In the genomic region with DNA sequence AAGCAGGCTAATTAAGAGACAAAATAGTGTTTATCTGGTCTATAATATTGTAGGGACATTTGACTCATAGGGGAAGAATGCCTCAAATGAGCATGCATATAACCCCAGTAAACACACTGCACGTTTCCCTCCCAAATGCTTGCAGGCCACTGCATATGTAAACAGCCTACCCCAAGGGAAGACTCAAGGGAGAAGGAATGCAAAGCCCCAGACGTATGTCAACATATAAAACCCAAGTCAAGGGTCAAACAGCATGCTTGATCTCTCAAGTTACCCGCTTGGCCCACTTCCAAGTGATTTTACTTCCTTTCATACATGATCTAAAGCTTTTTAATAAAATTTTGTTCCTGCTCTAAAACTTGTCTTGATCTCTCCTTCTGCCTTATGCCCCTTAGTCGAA, we compare ENCODE assay signal across 21 cellular contexts.
A peak's percentile ranks its signal among the peaks of the same experiment; 100 is the strongest.
DNase-seq lines count a peak whose midpoint lies in the region; ATAC-seq and TF ChIP-seq lines count a peak whose summit lies in the region.
"Had no signal": no experiment of that assay in that cellular context is flagged by ENCODE, and none has a peak within 500 bp of the region (broad histone marks: within the 10 kb centered on the region; RNA-seq: fewer than 3 reads in every experiment).

No MANE protein-coding gene starts in this region.

- no peaks in the 10 kb centered on the region for H3K9me3 ChIP-seq in IMR-90 (ENCODE audit: control insufficient read depth, insufficient read depth, low read length)
- H3K9me3 ChIP-seq in neuronal stem cell (replicated peaks in 1 of 2; ENCODE audit: control insufficient read depth in 2 of 2, insufficient read depth in 1 of 2, low read depth in 1 of 2, low read length in 2 of 2), result peaks cover 1 to 4% of the 10 kb centered on the region in 2 donors
- H3K9me3 ChIP-seq: MG63, thyroid gland had no signal

- no peak for TF ChIP-seq CTCF in IMR-90 (conservative IDR thresholded peaks at IDR 0.05; ENCODE audit: low read depth, low read length)

- dilution Hi-C loops in IMR-90 (cut with HindIII; ENCODE audit: low sequenced_read_pairs, unreplicated experiment), result no loop called here

- H3K56ac ChIP-seq in IMR-90 (ENCODE audit: extremely low read depth, insufficient read depth, low read length), result no peak overlapping the region

- H3K9me1 ChIP-seq in IMR-90 (ENCODE audit: insufficient read depth, low read length), result no peaks in the 10 kb centered on the region

- H3K9ac ChIP-seq in IMR-90 (ENCODE audit: low read depth, low read length) (no peak overlapping the region), neuronal stem cell (ENCODE audit: low read depth, low read length, poor library complexity) (no peak overlapping the region)
- H3K9ac ChIP-seq: GM23248 had no signal

- H3K4me2 ChIP-seq in IMR-90 (ENCODE audit: low read depth, low read length), result no peak overlapping the region
- no peak overlapping the region for H3K4me2 ChIP-seq in neuronal stem cell (ENCODE audit: insufficient read depth, low read length, poor library complexity, severe bottlenecking)

- no peaks in the 10 kb centered on the region for H3K4me1 ChIP-seq in IMR-90 (ENCODE audit: control insufficient read depth, insufficient read depth, low read length)
- H3K4me1 ChIP-seq in neuronal stem cell (ENCODE audit: control insufficient read depth in 2 of 2, insufficient read depth in 1 of 2, low read depth in 1 of 2, low read length in 2 of 2), result peaks cover 0 to 8% of the 10 kb centered on the region in 2 donors
- H3K4me1 ChIP-seq: spleen, thyroid gland had no signal

- peak; percentile 30 for DNase-seq in ELR (ENCODE audit: low read depth)
- peak; percentile 57 for DNase-seq in IMR-90
- DNase-seq in brain pericyte (ENCODE audit: low read depth, low spot score), result peak; percentile 66
- DNase-seq in neuronal stem cell (ENCODE audit: low spot score), result no peak
- DNase-seq in midbrain (lab: John Stamatoyannopoulos, UW), result no peak
- no peak for DNase-seq in T-helper 2 cell
- no peak for DNase-seq in COLO668 (lab: John Stamatoyannopoulos, UW; ENCODE audit: unreplicated experiment)
- DNase-seq: activated CD4-positive, alpha-beta memory T cell treated with anti-CD3 and anti-CD28 coated beads for 36 hours; activated naive CD4-positive, alpha-beta T cell treated with anti-CD3 and anti-CD28 coated beads, Interleukin-2, amount 50 U/mL, for 16 hours; activated T-cell treated with anti-CD3 and anti-CD28 coated beads, Interleukin-2, amount 50 U/mL, for 24 hours; dermis blood vessel endothelial cell; GM23248; MG63; NCI-H1694 treated with DMSO at 0.1 percent for 48 hours; NCI-H524 treated with DMSO at 0.1 percent for 48 hours; RPMI8226; spleen; thyroid gland had no signal

- H3K18ac ChIP-seq in IMR-90 (ENCODE audit: low read depth, low read length), result no peak overlapping the region
- no peak overlapping the region for H3K18ac ChIP-seq in neuronal stem cell (ENCODE audit: low read length)

- H4K20me1 ChIP-seq in IMR-90 (ENCODE audit: insufficient read depth, low read length), result no peaks in the 10 kb centered on the region

- H3K14ac ChIP-seq in IMR-90 (replicated peaks; ENCODE audit: low read depth, low read length), result no peak overlapping the region
- no peak overlapping the region for H3K14ac ChIP-seq in neuronal stem cell (ENCODE audit: low read length)

- H2BK20ac ChIP-seq in IMR-90 (ENCODE audit: low read depth, low read length), result no peak overlapping the region

- POLR2A ChIA-PET in IMR-90 (lab: Charles Lee; ENCODE audit: unreplicated experiment), result no interaction called here

- H3K27ac ChIP-seq in IMR-90 (ENCODE audit: insufficient read depth, low read length), result no peak overlapping the region
- no peak overlapping the region for H3K27ac ChIP-seq in neuronal stem cell (replicated peaks; ENCODE audit: low read length)
- H3K27ac ChIP-seq: epithelial cell of prostate, GM23248, spleen, thyroid gland had no signal

- H3K36me3 ChIP-seq in IMR-90 (ENCODE audit: control insufficient read depth, insufficient read depth, low read length), result no peaks in the 10 kb centered on the region
- no peaks in the 10 kb centered on the region for H3K36me3 ChIP-seq in neuronal stem cell (replicated peaks in 1 of 2; ENCODE audit: control insufficient read depth in 2 of 2, insufficient read depth in 2 of 2, low read length in 2 of 2)
- H3K36me3 ChIP-seq: MG63, spleen, thyroid gland had no signal

- BruUV-seq in IMR-90 (replicated peaks; lab: Mats Ljungman, UMichigan), result no TSS peak

- in situ Hi-C loops in IMR-90 (cut with MboI; ENCODE audit: low sequenced_read_pairs), result no loop called here

- H3K4ac ChIP-seq in IMR-90 (ENCODE audit: low read depth, low read length), result no peak overlapping the region
- H3K4ac ChIP-seq in neuronal stem cell (ENCODE audit: low read length), result no peak overlapping the region

- H4K91ac ChIP-seq in IMR-90 (ENCODE audit: insufficient read depth, low read depth, low read length), result no peak overlapping the region
- H4K91ac ChIP-seq in neuronal stem cell (ENCODE audit: low read depth, low read length, poor library complexity), result no peak overlapping the region

- no peak overlapping the region for H2BK12ac ChIP-seq in neuronal stem cell (ENCODE audit: low read length)

- ATAC-seq in IMR-90 (ENCODE audit: low read depth), result peak; percentile 79
- ATAC-seq: natural killer cell treated with Interleukin-12 subunit alpha and Interleukin-12 subunit beta and Interleukin-15 and Interleukin-18, amount 100 ng/mL, for 72 hours; stimulated activated effector memory CD8-positive, alpha-beta T cell treated with anti-CD3 and anti-CD28 coated beads, Interleukin-12 subunit alpha, Interleukin-12 subunit beta, amount 100 ng/mL, for 72 hours had no signal

- H3K79me1 ChIP-seq in IMR-90 (ENCODE audit: low read depth in 1 of 2, low read length in 2 of 2) (no peaks in the 10 kb centered on the region), neuronal stem cell (ENCODE audit: low read depth, low read length) (no peaks in the 10 kb centered on the region)

- WGBS in IMR-90 (ENCODE audit: extremely low coverage in 2 of 2, insufficient read length in 1 of 2), 2 experiments, result no CpG with 5 or more reads among the region's 4 CpGs
- no CpG with 5 or more reads among the region's 4 CpGs for WGBS in neuronal stem cell (ENCODE audit: extremely low coverage in 2 of 2, insufficient read length in 2 of 2, insufficient replicate concordance in 1 of 2), 2 donors

- CTCF ChIA-PET in IMR-90 (lab: Yijun Ruan, JAX), result no interaction called here

- H3K4me3 ChIP-seq in IMR-90 (ENCODE audit: insufficient read depth, low read depth, low read length) (no peak overlapping the region), neuronal stem cell (ENCODE audit: low read length in 2 of 2) (no peak overlapping the region)
- H3K4me3 ChIP-seq: GM23248, MG63, spleen, thyroid gland had no signal

- H2BK15ac ChIP-seq in IMR-90 (ENCODE audit: low read depth, low read length) (no peak overlapping the region), neuronal stem cell (ENCODE audit: low read length) (no peak overlapping the region)

- no peak overlapping the region for H4K5ac ChIP-seq in IMR-90 (ENCODE audit: low read depth, low read length)

- H2AK5ac ChIP-seq in IMR-90 (ENCODE audit: low read depth, low read length), result no peak overlapping the region
- H2AK5ac ChIP-seq in neuronal stem cell (ENCODE audit: low read depth, low read length), result no peak overlapping the region

- H2BK120ac ChIP-seq in IMR-90 (ENCODE audit: low read depth, low read length), result no peak overlapping the region
- no peak overlapping the region for H2BK120ac ChIP-seq in neuronal stem cell (ENCODE audit: low read depth, low read length)

- no peak overlapping the region for H2AK9ac ChIP-seq in IMR-90 (replicated peaks; ENCODE audit: low read depth, low read length, poor library complexity)

- H3K23ac ChIP-seq in IMR-90 (ENCODE audit: low read depth, low read length) (no peak overlapping the region), neuronal stem cell (ENCODE audit: low read depth, low read length, poor library complexity) (no peak overlapping the region)

- no peak for TF ChIP-seq RAD21 in IMR-90 (IDR thresholded peaks at IDR 0.05; ENCODE audit: low read length)

- intact Hi-C loops in IMR-90 (cut with micrococcal nuclease), result no loop called here

- TF ChIP-seq POLR2A in IMR-90 (IDR thresholded peaks at IDR 0.05; ENCODE audit: low read depth, low read length), result no peak

- H3K27me3 ChIP-seq in IMR-90 (ENCODE audit: control insufficient read depth, insufficient read depth, low read length) (no peaks in the 10 kb centered on the region), neuronal stem cell (ENCODE audit: control insufficient read depth in 3 of 3, insufficient read depth in 3 of 3, low read depth in 1 of 3, low read length in 3 of 3) (no peaks in the 10 kb centered on the region)
- H3K27me3 ChIP-seq: MG63, spleen, thyroid gland had no signal

- H2BK5ac ChIP-seq in IMR-90 (ENCODE audit: low read depth, low read length, poor library complexity, severe bottlenecking), result no peak overlapping the region
- no peak overlapping the region for H2BK5ac ChIP-seq in neuronal stem cell (ENCODE audit: low read length)

- H4K8ac ChIP-seq in IMR-90 (ENCODE audit: low read depth in 2 of 2, low read length in 2 of 2) (no peak overlapping the region), neuronal stem cell (ENCODE audit: low read depth, low read length) (no peak overlapping the region)

- no peak overlapping the region for H2AFZ ChIP-seq in IMR-90 (replicated peaks; ENCODE audit: low read length, poor library complexity)
- H2AFZ ChIP-seq in neuronal stem cell (ENCODE audit: low read length), result peak overlapping the region; percentile 28
- H2AFZ ChIP-seq: GM23248 had no signal

TF ChIP-seq in IMR-90, 13 proteins besides CTCF, POLR2A, EP300 and RAD21:
- TF ChIP-seq BHLHE40 (IDR thresholded peaks at IDR 0.05; ENCODE audit: low read depth, low read length) (peak; percentile 88), CHD1 (IDR thresholded peaks at IDR 0.05; ENCODE audit: low read depth, low read length) (no peak)

Comparison
In these comparisons a context has a peak if more than half of its experiments do, and no peak if none do; other contexts are left out.
1. DNase-seq: peak in ELR (single experiment), IMR-90 (single experiment) and brain pericyte (single experiment); none in neuronal stem cell (single experiment), midbrain (single experiment), T-helper 2 cell (0 of 5) and COLO668 (single experiment).